1 cellular context compared by ENCODE assay signal in the genomic region with DNA sequence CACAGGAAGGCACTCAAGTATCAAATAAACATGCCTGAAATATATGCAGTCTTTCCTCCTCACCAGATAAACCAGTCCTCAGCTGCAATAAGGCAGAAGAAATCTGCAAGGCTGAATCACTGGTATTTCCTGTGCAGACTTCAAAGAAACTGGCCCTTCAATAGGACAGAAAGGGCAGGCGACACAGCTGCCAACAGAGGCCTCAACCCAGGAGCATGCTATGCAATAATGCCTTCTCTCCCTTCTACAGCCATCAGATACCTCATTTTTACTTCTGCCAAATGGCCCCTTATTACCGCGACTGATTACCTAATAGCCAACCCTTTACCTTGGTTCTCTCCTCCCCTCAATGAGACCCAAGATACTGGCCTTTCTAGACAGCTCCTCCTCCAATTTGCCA.
TF ChIP-seq lines count a peak whose summit lies in the region.

No MANE protein-coding gene starts in this region.

TF ChIP-seq in WTC11, 78 proteins besides CTCF, POLR2A, EP300 and RAD21 (continued from another document):
- TF ChIP-seq, protein P1, sequence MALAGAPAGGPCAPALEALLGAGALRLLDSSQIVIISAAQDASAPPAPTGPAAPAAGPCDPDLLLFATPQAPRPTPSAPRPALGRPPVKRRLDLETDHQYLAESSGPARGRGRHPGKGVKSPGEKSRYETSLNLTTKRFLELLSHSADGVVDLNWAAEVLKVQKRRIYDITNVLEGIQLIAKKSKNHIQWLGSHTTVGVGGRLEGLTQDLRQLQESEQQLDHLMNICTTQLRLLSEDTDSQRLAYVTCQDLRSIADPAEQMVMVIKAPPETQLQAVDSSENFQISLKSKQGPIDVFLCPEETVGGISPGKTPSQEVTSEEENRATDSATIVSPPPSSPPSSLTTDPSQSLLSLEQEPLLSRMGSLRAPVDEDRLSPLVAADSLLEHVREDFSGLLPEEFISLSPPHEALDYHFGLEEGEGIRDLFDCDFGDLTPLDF (CRISPR knock-in tag; IDR thresholded peaks at IDR 0.05), result no peak
- no peak for TF ChIP-seq TCF7 (CRISPR knock-in tag; IDR thresholded peaks at IDR 0.05; ENCODE audit: low read depth)
- TF ChIP-seq, protein P2, sequence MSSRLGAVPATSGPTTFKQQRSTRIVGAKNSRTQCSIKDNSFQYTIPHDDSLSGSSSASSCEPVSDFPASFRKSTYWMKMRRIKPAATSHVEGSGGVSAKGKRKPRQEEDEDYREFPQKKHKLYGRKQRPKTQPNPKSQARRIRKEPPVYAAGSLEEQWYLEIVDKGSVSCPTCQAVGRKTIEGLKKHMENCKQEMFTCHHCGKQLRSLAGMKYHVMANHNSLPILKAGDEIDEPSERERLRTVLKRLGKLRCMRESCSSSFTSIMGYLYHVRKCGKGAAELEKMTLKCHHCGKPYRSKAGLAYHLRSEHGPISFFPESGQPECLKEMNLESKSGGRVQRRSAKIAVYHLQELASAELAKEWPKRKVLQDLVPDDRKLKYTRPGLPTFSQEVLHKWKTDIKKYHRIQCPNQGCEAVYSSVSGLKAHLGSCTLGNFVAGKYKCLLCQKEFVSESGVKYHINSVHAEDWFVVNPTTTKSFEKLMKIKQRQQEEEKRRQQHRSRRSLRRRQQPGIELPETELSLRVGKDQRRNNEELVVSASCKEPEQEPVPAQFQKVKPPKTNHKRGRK (CRISPR knock-in tag; IDR thresholded peaks at IDR 0.05; ENCODE audit: borderline replicate concordance), result no peak
TF ChIP-seq in WTC11: peak in this region for 0.
